Comparison of ENCODE assay signal across 9 cellular contexts in the genomic region with DNA sequence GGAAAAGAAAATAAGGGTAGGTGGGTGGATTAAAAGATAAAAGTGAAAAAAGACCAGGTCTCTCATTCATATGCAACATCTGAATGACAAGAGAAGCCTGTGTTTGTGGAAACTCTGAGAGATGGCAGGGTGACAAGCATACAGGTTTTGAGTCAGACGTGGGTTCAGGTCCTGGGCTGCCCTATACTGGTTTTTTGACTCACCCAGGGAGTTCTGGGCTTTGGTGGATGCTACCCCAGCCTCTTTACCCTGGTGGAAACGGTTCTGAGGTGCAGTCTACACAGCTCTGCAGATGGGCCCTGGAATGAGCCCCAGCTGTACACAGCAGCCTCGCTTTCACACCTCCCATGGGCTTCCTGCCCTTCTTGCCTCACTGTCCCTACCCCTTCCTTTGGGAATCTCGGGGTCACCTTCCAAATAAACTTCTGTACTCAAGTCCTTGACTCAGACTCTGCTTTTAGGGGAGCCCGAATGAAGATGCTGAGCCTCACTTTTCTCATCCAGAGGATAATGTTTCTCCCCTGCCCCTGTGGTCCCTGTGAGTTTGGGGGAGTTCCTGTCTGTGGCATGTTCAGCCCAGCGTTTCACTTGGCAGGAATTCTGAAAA.
DNase-seq lines count a peak whose midpoint lies in the region; ATAC-seq, FAIRE-seq and TF ChIP-seq lines count a peak whose summit lies in the region.
"Had no signal": no experiment of that assay in that cellular context is flagged by ENCODE, and none has a peak within 500 bp of the region (broad histone marks: within the 10 kb centered on the region; RNA-seq: fewer than 3 reads in every experiment).

No MANE protein-coding gene starts in this region.

- no TSS peak for BruUV-seq in HepG2 (replicated peaks; lab: Mats Ljungman, UMichigan)

- CTCF ChIA-PET in HepG2 (lab: Yijun Ruan, JAX; ENCODE audit: low intra/inter-chr PET ratio, low total read pairs) = no interaction called here

- 50% methylated on average over 6 of the region's 6 CpGs for WGBS in HepG2 (ENCODE audit: low lambda C conversion rate)
- WGBS in aorta, 2 donors = 47 to 55% methylated on average over 6 of the region's 6 CpGs

- H3K4me3 ChIP-seq in HepG2 (replicated peaks in 1 of 3; ENCODE audit: insufficient read depth in 1 of 3, low read depth in 2 of 3, low read length in 3 of 3) (no peak overlapping the region), aorta (ENCODE audit: low read length in 2 of 2) (no peak overlapping the region)

- H3K9me3 ChIP-seq in HepG2 (ENCODE audit: low read length) (no peaks in the 10 kb centered on the region), aorta (ENCODE audit: control insufficient read depth, low read length) (no peaks in the 10 kb centered on the region)

- no peak for FAIRE-seq in HepG2 (lab: Jason Lieb, UNC)

- no peak for TF ChIP-seq POLR2A in HepG2 (IDR thresholded peaks at IDR 0.05; ENCODE audit: insufficient read depth in 1 of 2, low read depth in 2 of 2, low read length in 2 of 2)

- ATAC-seq in HG02885 (IDR thresholded peaks at IDR 0.05; ENCODE audit: poor library complexity, unreplicated experiment) (peak; percentile 32), HepG2 (peak; percentile 54), GM19324 (IDR thresholded peaks at IDR 0.05; ENCODE audit: low FRiP score, unreplicated experiment) (no peak), aorta (ENCODE audit: low FRiP score) (no peak), GM21737 (IDR thresholded peaks at IDR 0.05; ENCODE audit: unreplicated experiment) (no peak)

- no peaks in the 10 kb centered on the region for H3K36me3 ChIP-seq in HepG2 (replicated peaks in 1 of 2; ENCODE audit: control insufficient read depth in 1 of 2, insufficient read depth in 2 of 2, low read length in 2 of 2)
- H3K36me3 ChIP-seq in aorta (ENCODE audit: control insufficient read depth in 1 of 2, insufficient read depth in 2 of 2, low read length in 1 of 2) = peaks cover 0 to 4% of the 10 kb centered on the region in 2 donors

- in situ Hi-C loops in HepG2 (cut with HindIII; ENCODE audit: extremely low pct_ligation_motif_present, low pct_unique_long_range_greater_than_20kb) = no loop called here

- H3K27me3 ChIP-seq in HepG2 (ENCODE audit: control insufficient read depth in 1 of 2, insufficient read depth in 2 of 2, low read length in 2 of 2) (no peaks in the 10 kb centered on the region), aorta (ENCODE audit: control insufficient read depth in 1 of 2, insufficient read depth in 2 of 2, low read length in 1 of 2) (no peaks in the 10 kb centered on the region)

- intact Hi-C loops in HepG2 (cut with micrococcal nuclease; ENCODE audit: unreplicated experiment) (no loop called here), aorta (cut with DNase I) (no loop called here)

- POLR2A ChIA-PET in HepG2 (lab: Yijun Ruan, JAX) = no interaction called here

- DNase-seq in A172 (ENCODE audit: low spot score) (peak; percentile 33), activated T-cell treated with anti-CD3 and anti-CD28 coated beads for 4 hours (peak; percentile 38), HepG2 (ENCODE audit: low spot score) (no peak), aorta (no peak), RPMI8226 (no peak)
- DNase-seq: naive B cell had no signal

- TF ChIP-seq CTCF in HepG2 (CRISPR knock-in tag; IDR thresholded peaks at IDR 0.05) = no peak

- no peak overlapping the region for H2AFZ ChIP-seq in HepG2 (ENCODE audit: low read length)

- H3K79me2 ChIP-seq in HepG2 (ENCODE audit: insufficient read depth, low read length) = no peaks in the 10 kb centered on the region

- H4K20me1 ChIP-seq in HepG2 (ENCODE audit: insufficient read depth, low read length) = no peaks in the 10 kb centered on the region

- H3K4me2 ChIP-seq in HepG2 (ENCODE audit: low read depth, low read length) = no peak overlapping the region

- H3K27ac ChIP-seq in HepG2 (ENCODE audit: extremely low read length, insufficient read depth, low read length) (no peak overlapping the region), aorta (ENCODE audit: low read depth in 1 of 2, low read length in 2 of 2) (peak overlapping the region in 1 of 2 donors; percentile 11)

- no peak overlapping the region for H3K9ac ChIP-seq in HepG2 (ENCODE audit: insufficient read depth, low read depth, low read length)

- H3K4me1 ChIP-seq in HepG2 (ENCODE audit: insufficient read depth, low read length) = peaks cover 26% of the 10 kb centered on the region
- H3K4me1 ChIP-seq in aorta (ENCODE audit: control insufficient read depth in 1 of 2, insufficient read depth in 2 of 2, low read length in 2 of 2) = no peaks in the 10 kb centered on the region

- no peak for TF ChIP-seq RAD21 in HepG2 (CRISPR knock-in tag; IDR thresholded peaks at IDR 0.05)

- TF ChIP-seq EP300 in HepG2 (IDR thresholded peaks at IDR 0.05; ENCODE audit: low read depth in 2 of 2, low read length in 2 of 2) = no peak
- no peak for TF ChIP-seq EP300 in HepG2 (CRISPR knock-in tag; IDR thresholded peaks at IDR 0.05; ENCODE audit: borderline replicate concordance)

TF ChIP-seq in HepG2, 621 proteins besides CTCF, POLR2A, EP300 and RAD21:
- TF ChIP-seq ZMYM4 (CRISPR knock-in tag; IDR thresholded peaks at IDR 0.05) (no peak), ZNF383 (CRISPR knock-in tag; IDR thresholded peaks at IDR 0.05; ENCODE audit: borderline replicate concordance) (no peak), DNMT3B (CRISPR knock-in tag; conservative IDR thresholded peaks at IDR 0.05) (no peak), ZNF761 (CRISPR knock-in tag; conservative IDR thresholded peaks at IDR 0.05) (no peak), MEIS1 (CRISPR knock-in tag; IDR thresholded peaks at IDR 0.05; ENCODE audit: borderline replicate concordance) (no peak), ZNF329 (CRISPR knock-in tag; IDR thresholded peaks at IDR 0.05; ENCODE audit: low read depth) (no peak), ZBTB1 (CRISPR knock-in tag; IDR thresholded peaks at IDR 0.05; ENCODE audit: borderline replicate concordance) (no peak), SOX6 (IDR thresholded peaks at IDR 0.05) (no peak), SOX6 (CRISPR knock-in tag; IDR thresholded peaks at IDR 0.05) (no peak), KDM1A (CRISPR knock-in tag; IDR thresholded peaks at IDR 0.05) (no peak), FOSL1 (CRISPR knock-in tag; IDR thresholded peaks at IDR 0.05; ENCODE audit: borderline replicate concordance) (no peak), NR0B2 (CRISPR knock-in tag; IDR thresholded peaks at IDR 0.05) (no peak), ZNF251 (CRISPR knock-in tag; IDR thresholded peaks at IDR 0.05) (no peak), ZNF672 (CRISPR knock-in tag; IDR thresholded peaks at IDR 0.05) (no peak), ZNF441 (CRISPR knock-in tag; IDR thresholded peaks at IDR 0.05; ENCODE audit: borderline replicate concordance) (no peak), PHF20 (CRISPR knock-in tag; IDR thresholded peaks at IDR 0.05) (no peak), PAX8 (CRISPR knock-in tag; IDR thresholded peaks at IDR 0.05; ENCODE audit: borderline replicate concordance) (no peak), NR2F2 (IDR thresholded peaks at IDR 0.05; ENCODE audit: borderline replicate concordance, low read depth) (no peak)
- TF ChIP-seq, protein P1, sequence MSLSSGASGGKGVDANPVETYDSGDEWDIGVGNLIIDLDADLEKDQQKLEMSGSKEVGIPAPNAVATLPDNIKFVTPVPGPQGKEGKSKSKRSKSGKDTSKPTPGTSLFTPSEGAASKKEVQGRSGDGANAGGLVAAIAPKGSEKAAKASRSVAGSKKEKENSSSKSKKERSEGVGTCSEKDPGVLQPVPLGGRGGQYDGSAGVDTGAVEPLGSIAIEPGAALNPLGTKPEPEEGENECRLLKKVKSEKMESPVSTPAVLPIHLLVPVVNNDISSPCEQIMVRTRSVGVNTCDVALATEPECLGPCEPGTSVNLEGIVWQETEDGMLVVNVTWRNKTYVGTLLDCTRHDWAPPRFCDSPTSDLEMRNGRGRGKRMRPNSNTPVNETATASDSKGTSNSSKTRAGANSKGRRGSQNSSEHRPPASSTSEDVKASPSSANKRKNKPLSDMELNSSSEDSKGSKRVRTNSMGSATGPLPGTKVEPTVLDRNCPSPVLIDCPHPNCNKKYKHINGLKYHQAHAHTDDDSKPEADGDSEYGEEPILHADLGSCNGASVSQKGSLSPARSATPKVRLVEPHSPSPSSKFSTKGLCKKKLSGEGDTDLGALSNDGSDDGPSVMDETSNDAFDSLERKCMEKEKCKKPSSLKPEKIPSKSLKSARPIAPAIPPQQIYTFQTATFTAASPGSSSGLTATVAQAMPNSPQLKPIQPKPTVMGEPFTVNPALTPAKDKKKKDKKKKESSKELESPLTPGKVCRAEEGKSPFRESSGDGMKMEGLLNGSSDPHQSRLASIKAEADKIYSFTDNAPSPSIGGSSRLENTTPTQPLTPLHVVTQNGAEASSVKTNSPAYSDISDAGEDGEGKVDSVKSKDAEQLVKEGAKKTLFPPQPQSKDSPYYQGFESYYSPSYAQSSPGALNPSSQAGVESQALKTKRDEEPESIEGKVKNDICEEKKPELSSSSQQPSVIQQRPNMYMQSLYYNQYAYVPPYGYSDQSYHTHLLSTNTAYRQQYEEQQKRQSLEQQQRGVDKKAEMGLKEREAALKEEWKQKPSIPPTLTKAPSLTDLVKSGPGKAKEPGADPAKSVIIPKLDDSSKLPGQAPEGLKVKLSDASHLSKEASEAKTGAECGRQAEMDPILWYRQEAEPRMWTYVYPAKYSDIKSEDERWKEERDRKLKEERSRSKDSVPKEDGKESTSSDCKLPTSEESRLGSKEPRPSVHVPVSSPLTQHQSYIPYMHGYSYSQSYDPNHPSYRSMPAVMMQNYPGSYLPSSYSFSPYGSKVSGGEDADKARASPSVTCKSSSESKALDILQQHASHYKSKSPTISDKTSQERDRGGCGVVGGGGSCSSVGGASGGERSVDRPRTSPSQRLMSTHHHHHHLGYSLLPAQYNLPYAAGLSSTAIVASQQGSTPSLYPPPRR (CRISPR knock-in tag; IDR thresholded peaks at IDR 0.05; ENCODE audit: borderline replicate concordance) = no peak
TF ChIP-seq in HepG2: peak in this region for 0.

Comparison
In these comparisons a context has a peak if more than half of its experiments do, and no peak if none do; other contexts are left out.
1. DNase-seq: peak in A172 (single experiment) and activated T-cell treated with anti-CD3 and anti-CD28 coated beads for 4 hours (single experiment); none in HepG2 (single experiment), aorta (0 of 2) and RPMI8226 (single experiment).
2. ATAC-seq: peak in HG02885 (single experiment) and HepG2 (single experiment); none in GM19324 (single experiment), aorta (single experiment) and GM21737 (single experiment).